In genomic region chr9:89844535-89844934, GRCh38 we compare ENCODE assay signal across 17 cellular contexts.
DNase-seq lines count a peak whose midpoint lies in the region; ATAC-seq and TF ChIP-seq lines count a peak whose summit lies in the region.
"Had no signal": no experiment of that assay in that cellular context is flagged by ENCODE, and none has a peak within 500 bp of the region (broad histone marks: within the 10 kb centered on the region; RNA-seq: fewer than 3 reads in every experiment).

No MANE protein-coding gene starts in this region.

- no peak overlapping the region for H3K4me3 ChIP-seq in mammary epithelial cell (replicated peaks in 1 of 3; ENCODE audit: insufficient read depth in 1 of 3, low read depth in 2 of 3, low read length in 3 of 3)
- no peak overlapping the region for H3K4me3 ChIP-seq in breast epithelium
- H3K4me3 ChIP-seq in left lung, result no peak overlapping the region
- H3K4me3 ChIP-seq in upper lobe of left lung, result no peak overlapping the region
- no peak overlapping the region for H3K4me3 ChIP-seq in heart right ventricle
- H3K4me3 ChIP-seq: cardiac muscle cell had no signal

- no peaks in the 10 kb centered on the region for H4K20me1 ChIP-seq in mammary epithelial cell (ENCODE audit: insufficient read depth, low read length)

- ATAC-seq in left lung (peak; percentile 85), upper lobe of left lung (ENCODE audit: low FRiP score in 2 of 2) (peak; percentile 35 to 77), heart right ventricle (no peak)

- dilution Hi-C loops in mammary epithelial cell (cut with HindIII; ENCODE audit: low sequenced_read_pairs), result no loop called here

- DNase-seq in mammary epithelial cell (peak; percentile 2), breast epithelium (ENCODE audit: low spot score in 2 of 2) (no peak), NCI-H510A treated with DMSO at 0.1 percent for 48 hours (lab: John Stamatoyannopoulos, UW) (peak; percentile 92), left lung (peak in 1 of 2 donors; percentile 58), upper lobe of left lung (peak in 1 of 2 donors; percentile 81), GM03348 (ENCODE audit: low spot score) (no peak), OCI-M2 (lab: John Stamatoyannopoulos, UW; ENCODE audit: unreplicated experiment) (no peak), heart right ventricle (no peak)
- DNase-seq: activated CD4-positive, alpha-beta T cell treated with anti-CD3 and anti-CD28 coated beads, Interleukin-2, amount 50 U/mL, for 48 hours; activated CD4-positive, CD25-positive, alpha-beta regulatory T cell; activated naive CD4-positive, alpha-beta T cell; C1 segment of cervical spinal cord; cortex of kidney; NCI-H2227 treated with DMSO at 0.1 percent for 48 hours; RPMI8226; SK-N-SH had no signal

- TF ChIP-seq POLR2A in breast epithelium (IDR thresholded peaks at IDR 0.05) (no peak), upper lobe of left lung (IDR thresholded peaks at IDR 0.05) (no peak)

- CTCF ChIA-PET in mammary epithelial cell (lab: Charles Lee; ENCODE audit: low non-redundant PET), result no interaction called here

- H3K9me3 ChIP-seq in mammary epithelial cell (replicated peaks; ENCODE audit: insufficient read depth, low read length) (no peaks in the 10 kb centered on the region), breast epithelium (no peaks in the 10 kb centered on the region), left lung (no peaks in the 10 kb centered on the region), upper lobe of left lung (no peaks in the 10 kb centered on the region), heart right ventricle (no peaks in the 10 kb centered on the region)
- H3K9me3 ChIP-seq: SK-N-SH had no signal

- H2AFZ ChIP-seq in mammary epithelial cell (ENCODE audit: low read depth, low read length), result peak overlapping the region; percentile 48

- TF ChIP-seq CTCF in mammary epithelial cell (conservative IDR thresholded peaks at IDR 0.05 in 1 of 2, IDR thresholded peaks at IDR 0.05 in 1 of 2; ENCODE audit: extremely low read depth in 1 of 2, insufficient read depth in 1 of 2, low read depth in 1 of 2, low read length in 2 of 2), result no peak
- TF ChIP-seq CTCF in breast epithelium (IDR thresholded peaks at IDR 0.05), result no peak
- no peak for TF ChIP-seq CTCF in left lung (IDR thresholded peaks at IDR 0.05)
- no peak for TF ChIP-seq CTCF in upper lobe of left lung (IDR thresholded peaks at IDR 0.05)
- no peak for TF ChIP-seq CTCF in heart right ventricle (IDR thresholded peaks at IDR 0.05)

- no peaks in the 10 kb centered on the region for H3K79me2 ChIP-seq in mammary epithelial cell (ENCODE audit: insufficient read depth, low read length)

- 44% methylated on average over 6 of the region's 6 CpGs for WGBS in mammary epithelial cell (ENCODE audit: low coverage, missing lambda C conversion rate)
- 58 to 64% methylated on average over 6 of the region's 6 CpGs for WGBS in upper lobe of left lung, 2 donors
- 92% methylated on average over 6 of the region's 6 CpGs for WGBS in heart right ventricle, 2 donors

- intact Hi-C loops in mammary epithelial cell (cut with micrococcal nuclease) (no loop called here), breast epithelium (cut with DNase I; ENCODE audit: low total_unique reads) (no loop called here), left lung (cut with DNase I) (no loop called here), heart right ventricle (cut with DNase I) (no loop called here)

- in situ Hi-C loops in mammary epithelial cell (cut with MboI; ENCODE audit: low sequenced_read_pairs in 2 of 2), result no loop called here

- H3K4me1 ChIP-seq in mammary epithelial cell (ENCODE audit: insufficient read depth, low read length), result peaks cover 3% of the 10 kb centered on the region
- H3K4me1 ChIP-seq in breast epithelium, result no peaks in the 10 kb centered on the region
- peaks cover 0 to 24% of the 10 kb centered on the region in 2 donors for H3K4me1 ChIP-seq in left lung
- peaks cover 15 to 52% (median 24%) of the 10 kb centered on the region in 4 donors for H3K4me1 ChIP-seq in upper lobe of left lung
- peaks cover 0 to 18% (median 3%) of the 10 kb centered on the region in 9 donors for H3K4me1 ChIP-seq in heart right ventricle

- H3K27ac ChIP-seq in mammary epithelial cell (ENCODE audit: insufficient read depth, low read depth, low read length), result no peak overlapping the region
- H3K27ac ChIP-seq in breast epithelium, result no peak overlapping the region
- H3K27ac ChIP-seq in left lung, result peak overlapping the region; percentile 50 to 58
- H3K27ac ChIP-seq in upper lobe of left lung, result peak overlapping the region in 2 of 4 donors; percentile 68 to 77
- H3K27ac ChIP-seq in heart right ventricle, result no peak overlapping the region
- H3K27ac ChIP-seq: cardiac muscle cell had no signal

- peak in 1 of 4 donors; percentile 90 for TF ChIP-seq EP300 in upper lobe of left lung (IDR thresholded peaks at IDR 0.05)

- H3K36me3 ChIP-seq in mammary epithelial cell (ENCODE audit: insufficient read depth, low read length), result no peaks in the 10 kb centered on the region
- H3K36me3 ChIP-seq in breast epithelium, result no peaks in the 10 kb centered on the region
- no peaks in the 10 kb centered on the region for H3K36me3 ChIP-seq in left lung
- no peaks in the 10 kb centered on the region for H3K36me3 ChIP-seq in upper lobe of left lung
- H3K36me3 ChIP-seq in heart right ventricle, result no peaks in the 10 kb centered on the region
- H3K36me3 ChIP-seq: cardiac muscle cell had no signal

- BruUV-seq in mammary epithelial cell (replicated peaks; lab: Mats Ljungman, UMichigan), result no TSS peak

- no peak overlapping the region for H3K4me2 ChIP-seq in mammary epithelial cell (ENCODE audit: insufficient read depth, low read depth, low read length)
- H3K4me2 ChIP-seq: SK-N-SH had no signal

- H3K27me3 ChIP-seq in mammary epithelial cell (ENCODE audit: insufficient read depth, low read length) (no peaks in the 10 kb centered on the region), breast epithelium (no peaks in the 10 kb centered on the region), left lung (no peaks in the 10 kb centered on the region), upper lobe of left lung (no peaks in the 10 kb centered on the region), heart right ventricle (no peaks in the 10 kb centered on the region)
- H3K27me3 ChIP-seq: cardiac muscle cell had no signal

- H3K9ac ChIP-seq in mammary epithelial cell (ENCODE audit: insufficient read depth, low read length), result no peak overlapping the region
- H3K9ac ChIP-seq: SK-N-SH had no signal

Comparison
In these comparisons a context has a peak if more than half of its experiments do, and no peak if none do; other contexts are left out.
1. DNase-seq: peak in mammary epithelial cell (single experiment) and NCI-H510A treated with DMSO at 0.1 percent for 48 hours (single experiment); none in breast epithelium (0 of 2), GM03348 (single experiment), OCI-M2 (single experiment) and heart right ventricle (0 of 2).
2. H3K27ac ChIP-seq: peak in left lung (2 of 2); none in mammary epithelial cell (single experiment), breast epithelium (0 of 2) and heart right ventricle (0 of 10).
3. ATAC-seq: peak in left lung (single experiment) and upper lobe of left lung (2 of 2); none in heart right ventricle (0 of 8).